In the genomic region with DNA sequence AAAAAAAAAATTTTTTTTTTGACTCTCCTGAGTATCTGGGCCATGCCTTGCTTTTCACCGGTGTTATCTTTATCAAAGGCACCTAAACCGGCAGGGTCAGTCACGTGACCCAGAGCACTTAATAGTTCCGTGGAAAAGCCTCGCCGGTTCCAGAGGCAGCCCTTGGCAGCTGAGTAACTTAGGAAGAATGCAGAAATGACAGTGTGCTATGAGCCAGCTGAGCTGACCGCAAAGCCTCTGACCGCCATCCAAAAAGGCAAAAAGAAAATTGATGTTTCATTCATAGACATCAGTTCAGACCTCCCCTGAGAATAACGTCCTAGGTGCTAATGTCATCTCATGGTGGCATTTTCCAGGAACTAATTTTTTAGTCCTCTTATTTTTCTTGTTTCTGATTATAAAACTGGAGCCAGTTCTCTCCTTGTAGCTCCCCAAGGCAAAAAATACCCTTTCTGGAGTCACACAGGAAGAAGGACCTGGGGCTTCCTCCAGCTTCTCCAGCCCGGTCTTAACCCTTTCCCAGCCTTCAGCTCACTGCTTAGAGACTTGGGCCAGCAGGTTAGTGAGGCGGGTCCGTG, we compare ENCODE assay signal across 10 cellular contexts.
A peak's percentile ranks its signal among the peaks of the same experiment; 100 is the strongest.
DNase-seq lines count a peak whose midpoint lies in the region; ATAC-seq and TF ChIP-seq lines count a peak whose summit lies in the region.
"Had no signal": no experiment of that assay in that cellular context is flagged by ENCODE, and none has a peak within 500 bp of the region (broad histone marks: within the 10 kb centered on the region; RNA-seq: fewer than 3 reads in every experiment).

No MANE protein-coding gene starts in this region.

- CTCF ChIA-PET in activated CD4-positive, alpha-beta memory T cell treated with anti-CD3 and anti-CD28 coated beads, Interleukin-2, amount 10 ng/mL, durations not matched to agents 7 days and 5 days (lab: Charles Lee) = interaction anchor here (0.6 to 1.4 kb wide), 4 partner anchors 121 to 274 kb away, joined by 4 to 5 read pairs (median 4); no protein-coding TSS in a partner anchor

- H3K27ac Mint-ChIP-seq in activated CD4-positive, alpha-beta memory T cell treated with anti-CD3 and anti-CD28 coated beads, Interleukin-2, amount 10 ng/mL, durations not matched to agents 7 days and 5 days = no peak overlapping the region
- H3K27ac Mint-ChIP-seq: B cell had no signal

- ATAC-seq in left colon (no peak), GM21515 (IDR thresholded peaks at IDR 0.05; ENCODE audit: unreplicated experiment) (no peak), GM18498 (IDR thresholded peaks at IDR 0.05; ENCODE audit: unreplicated experiment) (no peak)

- H3K36me3 ChIP-seq in breast epithelium = no peaks in the 10 kb centered on the region
- H3K36me3 ChIP-seq in transverse colon = no peaks in the 10 kb centered on the region

- TF ChIP-seq CTCF in breast epithelium (IDR thresholded peaks at IDR 0.05) (no peak), transverse colon (IDR thresholded peaks at IDR 0.05) (no peak)

- H3K4me1 ChIP-seq in breast epithelium (peaks cover 2 to 25% of the 10 kb centered on the region in 2 donors), transverse colon (peaks cover 10 to 35% (median 14%) of the 10 kb centered on the region in 4 donors)

- 54 to 65% methylated on average over 2 to 12 of the region's 12 CpGs for WGBS in transverse colon (ENCODE audit: low coverage in 1 of 2), 2 donors

- no peaks in the 10 kb centered on the region for H3K27me3 Mint-ChIP-seq in activated CD4-positive, alpha-beta memory T cell treated with anti-CD3 and anti-CD28 coated beads, Interleukin-2, amount 10 ng/mL, durations not matched to agents 7 days and 5 days
- H3K27me3 Mint-ChIP-seq: B cell had no signal

- no peak for TF ChIP-seq EP300 in transverse colon (IDR thresholded peaks at IDR 0.05; ENCODE audit: low read depth)

- intact Hi-C loops in breast epithelium (cut with DNase I; ENCODE audit: low total_unique reads) = no loop called here
- intact Hi-C loops in left colon (cut with DNase I, micrococcal nuclease) = no loop called here
- intact Hi-C loops in transverse colon (cut with DNase I; ENCODE audit: low total_unique reads) = loop anchor here (5.0 kb wide), 1 partner anchor 36 kb away; no protein-coding TSS in a partner anchor

- no peak for TF ChIP-seq POLR2A in breast epithelium (IDR thresholded peaks at IDR 0.05)
- no peak for TF ChIP-seq POLR2A in transverse colon (IDR thresholded peaks at IDR 0.05)

- H3K4me3 Mint-ChIP-seq in activated CD4-positive, alpha-beta memory T cell treated with anti-CD3 and anti-CD28 coated beads, Interleukin-2, amount 10 ng/mL, durations not matched to agents 7 days and 5 days = no peak overlapping the region
- H3K4me3 Mint-ChIP-seq: B cell had no signal

- DNase-seq in NCI-H510A treated with DMSO at 0.1 percent for 48 hours (lab: John Stamatoyannopoulos, UW) (peak; percentile 7), NCI-H510A (lab: John Stamatoyannopoulos, UW) (no peak), breast epithelium (ENCODE audit: low spot score in 2 of 2) (peak; percentile 69 to 77), left colon (peak; percentile 46 to 67), transverse colon (peak; percentile 60)
- DNase-seq in activated CD4-positive, alpha-beta memory T cell treated with anti-CD3 and anti-CD28 coated beads, Interleukin-2, amount 10 ng/mL, durations not matched to agents 7 days and 5 days = no peak

- no peaks in the 10 kb centered on the region for H3K9me3 Mint-ChIP-seq in activated CD4-positive, alpha-beta memory T cell treated with anti-CD3 and anti-CD28 coated beads, Interleukin-2, amount 10 ng/mL, durations not matched to agents 7 days and 5 days

- no peaks in the 10 kb centered on the region for H3K27me3 ChIP-seq in breast epithelium
- no peaks in the 10 kb centered on the region for H3K27me3 ChIP-seq in transverse colon
- H3K27me3 ChIP-seq: neutrophil had no signal

- H3K36me3 Mint-ChIP-seq in activated CD4-positive, alpha-beta memory T cell treated with anti-CD3 and anti-CD28 coated beads, Interleukin-2, amount 10 ng/mL, durations not matched to agents 7 days and 5 days (ENCODE audit: low read depth) = peaks cover 66% of the 10 kb centered on the region

- H3K9me3 ChIP-seq in breast epithelium = no peaks in the 10 kb centered on the region
- no peaks in the 10 kb centered on the region for H3K9me3 ChIP-seq in transverse colon
- H3K9me3 ChIP-seq: neutrophil had no signal

- POLR2A ChIA-PET in activated CD4-positive, alpha-beta memory T cell treated with anti-CD3 and anti-CD28 coated beads, Interleukin-2, amount 10 ng/mL, durations not matched to agents 7 days and 5 days (lab: Charles Lee) = interaction anchor here (0.7 to 1.2 kb wide), 4 partner anchors 10 to 81 kb away, joined by 3 read pairs; no protein-coding TSS in a partner anchor

- H3K4me1 Mint-ChIP-seq in activated CD4-positive, alpha-beta memory T cell treated with anti-CD3 and anti-CD28 coated beads, Interleukin-2, amount 10 ng/mL, durations not matched to agents 7 days and 5 days = peaks cover 53% of the 10 kb centered on the region

- H3K27ac ChIP-seq in breast epithelium = peak overlapping the region in 1 of 2 donors; percentile 17
- peak overlapping the region; percentile 46 to 79 (median 52) for H3K27ac ChIP-seq in transverse colon
- H3K27ac ChIP-seq: neutrophil had no signal

- in situ Hi-C loops in transverse colon (cut with MboI; ENCODE audit: low pct_ligation_motif_present in 1 of 4, low pct_unique_long_range_greater_than_20kb in 1 of 4, low sequenced_read_pairs in 3 of 4) = no loop called here

- H3K4me3 ChIP-seq in breast epithelium (no peak overlapping the region), transverse colon (no peak overlapping the region)

Comparison
In these comparisons a context has a peak if more than half of its experiments do, and no peak if none do; other contexts are left out.
1. DNase-seq: peak in NCI-H510A treated with DMSO at 0.1 percent for 48 hours (single experiment), breast epithelium (2 of 2), left colon (2 of 2) and transverse colon (single experiment); none in NCI-H510A (single experiment) and activated CD4-positive, alpha-beta memory T cell treated with anti-CD3 and anti-CD28 coated beads, Interleukin-2, amount 10 ng/mL, durations not matched to agents 7 days and 5 days (single experiment).